Comparison of ENCODE assay signal across 23 cellular contexts in the genomic region with DNA sequence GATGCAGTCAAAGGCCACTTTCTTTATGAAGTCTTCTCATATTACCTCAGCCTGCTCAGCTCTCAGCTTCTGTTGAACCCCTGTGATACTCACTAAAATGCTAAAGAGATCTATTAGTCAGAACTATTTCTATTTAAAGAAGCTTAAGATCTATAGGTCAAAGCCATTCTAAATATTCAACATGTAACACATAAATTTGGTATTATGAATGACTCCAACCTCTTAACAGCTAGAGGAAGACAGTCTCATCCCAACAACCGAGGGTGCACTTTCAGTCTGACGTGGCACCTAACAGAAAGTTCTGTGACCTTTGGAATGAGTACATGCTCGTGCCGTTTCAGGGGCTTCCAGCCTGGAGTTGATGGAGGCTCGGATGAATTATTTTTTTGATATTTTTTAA.
"Had no signal": no experiment of that assay in that cellular context is flagged by ENCODE, and none has a peak within 500 bp of the region (broad histone marks: within the 10 kb centered on the region; RNA-seq: fewer than 3 reads in every experiment).

No MANE protein-coding gene starts in this region.

- H2AFZ ChIP-seq: PC-9 had no signal

- ATAC-seq: activated T-helper 17 cell treated with anti-CD3 and anti-CD28 coated beads, Interleukin-2, amount 50 U/mL, for 72 hours; T-helper 17 cell; WTC11 had no signal

- H3K4me2 ChIP-seq: PC-9 had no signal

- DNase-seq: activated CD4-positive, alpha-beta T cell treated with anti-CD3 and anti-CD28 coated beads for 48 hours; activated CD4-positive, alpha-beta T cell treated with anti-CD3 and anti-CD28 coated beads, Interleukin-2, amount 50 U/mL, for 48 hours; activated CD4-positive, CD25-positive, alpha-beta regulatory T cell treated with anti-CD3 and anti-CD28 coated beads, Interleukin-2, amount 50 U/mL, for 72 hours; activated gamma-delta T cell; activated naive CD4-positive, alpha-beta T cell treated with anti-CD3 and anti-CD28 coated beads for 36 hours; activated T-cell treated with anti-CD3 and anti-CD28 coated beads, Interleukin-2, amount 50 U/mL, for 48 hours; amygdala; cerebellar nuclear complex; Kasumi-1; NCI-H146; NCI-H2081 treated with DMSO at 0.1 percent for 48 hours; NCI-H2171; NCI-H2227 treated with DMSO at 0.1 percent for 48 hours; NCI-H446 treated with DMSO at 0.1 percent for 48 hours; NCI-H526 treated with DMSO at 0.1 percent for 48 hours; NCI-H82; NK-92 treated with Interleukin-12 subunit alpha and Interleukin-12 subunit beta, amount 100 ng/mL, for 24 hours; PC-9; SIG-M5; T-helper 17 cell; T-helper 9 cell had no signal

- H3K4me3 ChIP-seq: PC-9 had no signal

- H3K27ac ChIP-seq: PC-9 had no signal
